1 cellular context compared by ENCODE assay signal in the genomic region with DNA sequence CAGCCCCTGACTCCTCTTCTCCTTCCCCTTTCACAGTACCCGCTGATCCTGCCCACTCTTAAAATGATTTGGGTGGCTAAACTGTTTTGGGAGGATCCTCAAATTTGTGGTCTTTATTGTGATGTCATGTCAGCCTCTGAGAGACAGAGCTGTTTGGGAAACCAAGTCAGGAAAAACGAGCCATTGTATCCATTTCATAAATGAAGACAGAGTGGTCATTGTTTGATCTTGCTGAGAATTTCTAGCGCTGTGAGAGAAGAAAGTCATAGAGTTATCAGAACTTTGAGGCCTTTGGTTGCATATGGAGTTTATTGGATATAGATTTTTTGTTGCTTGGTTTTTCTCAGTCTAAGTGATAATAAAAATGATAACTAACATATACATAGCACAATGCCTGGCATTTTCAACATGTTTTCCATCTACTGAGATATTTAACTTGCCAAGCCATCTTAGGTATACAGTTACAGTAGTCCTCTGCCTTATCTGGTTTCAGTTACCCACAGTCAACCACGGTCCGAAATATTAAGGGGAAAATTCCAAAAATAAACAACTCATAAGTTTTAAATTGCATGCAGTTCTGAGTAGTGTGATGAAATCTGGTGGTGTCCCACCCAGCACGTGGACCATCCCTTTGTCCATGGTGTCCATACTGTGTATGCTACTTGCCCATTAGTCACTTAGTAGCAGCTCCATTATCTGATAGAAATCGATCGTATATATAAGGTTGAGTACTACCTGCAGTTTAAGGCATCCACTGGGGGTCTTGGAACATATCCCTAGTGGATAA.
TF ChIP-seq lines count a peak whose summit lies in the region.

No MANE protein-coding gene starts in this region.

TF ChIP-seq in SK-N-SH treated with all-trans-retinoic acid at 6 μM for 48 hours, 23 proteins besides CTCF, POLR2A, EP300 and RAD21 (continued from another document):
- TF ChIP-seq, protein P1, sequence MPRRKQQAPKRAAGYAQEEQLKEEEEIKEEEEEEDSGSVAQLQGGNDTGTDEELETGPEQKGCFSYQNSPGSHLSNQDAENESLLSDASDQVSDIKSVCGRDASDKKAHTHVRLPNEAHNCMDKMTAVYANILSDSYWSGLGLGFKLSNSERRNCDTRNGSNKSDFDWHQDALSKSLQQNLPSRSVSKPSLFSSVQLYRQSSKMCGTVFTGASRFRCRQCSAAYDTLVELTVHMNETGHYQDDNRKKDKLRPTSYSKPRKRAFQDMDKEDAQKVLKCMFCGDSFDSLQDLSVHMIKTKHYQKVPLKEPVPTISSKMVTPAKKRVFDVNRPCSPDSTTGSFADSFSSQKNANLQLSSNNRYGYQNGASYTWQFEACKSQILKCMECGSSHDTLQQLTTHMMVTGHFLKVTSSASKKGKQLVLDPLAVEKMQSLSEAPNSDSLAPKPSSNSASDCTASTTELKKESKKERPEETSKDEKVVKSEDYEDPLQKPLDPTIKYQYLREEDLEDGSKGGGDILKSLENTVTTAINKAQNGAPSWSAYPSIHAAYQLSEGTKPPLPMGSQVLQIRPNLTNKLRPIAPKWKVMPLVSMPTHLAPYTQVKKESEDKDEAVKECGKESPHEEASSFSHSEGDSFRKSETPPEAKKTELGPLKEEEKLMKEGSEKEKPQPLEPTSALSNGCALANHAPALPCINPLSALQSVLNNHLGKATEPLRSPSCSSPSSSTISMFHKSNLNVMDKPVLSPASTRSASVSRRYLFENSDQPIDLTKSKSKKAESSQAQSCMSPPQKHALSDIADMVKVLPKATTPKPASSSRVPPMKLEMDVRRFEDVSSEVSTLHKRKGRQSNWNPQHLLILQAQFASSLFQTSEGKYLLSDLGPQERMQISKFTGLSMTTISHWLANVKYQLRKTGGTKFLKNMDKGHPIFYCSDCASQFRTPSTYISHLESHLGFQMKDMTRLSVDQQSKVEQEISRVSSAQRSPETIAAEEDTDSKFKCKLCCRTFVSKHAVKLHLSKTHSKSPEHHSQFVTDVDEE (CRISPR knock-in tag; IDR thresholded peaks at IDR 0.05) = no peak
